11 cellular contexts compared by ENCODE assay signal in the genomic region with DNA sequence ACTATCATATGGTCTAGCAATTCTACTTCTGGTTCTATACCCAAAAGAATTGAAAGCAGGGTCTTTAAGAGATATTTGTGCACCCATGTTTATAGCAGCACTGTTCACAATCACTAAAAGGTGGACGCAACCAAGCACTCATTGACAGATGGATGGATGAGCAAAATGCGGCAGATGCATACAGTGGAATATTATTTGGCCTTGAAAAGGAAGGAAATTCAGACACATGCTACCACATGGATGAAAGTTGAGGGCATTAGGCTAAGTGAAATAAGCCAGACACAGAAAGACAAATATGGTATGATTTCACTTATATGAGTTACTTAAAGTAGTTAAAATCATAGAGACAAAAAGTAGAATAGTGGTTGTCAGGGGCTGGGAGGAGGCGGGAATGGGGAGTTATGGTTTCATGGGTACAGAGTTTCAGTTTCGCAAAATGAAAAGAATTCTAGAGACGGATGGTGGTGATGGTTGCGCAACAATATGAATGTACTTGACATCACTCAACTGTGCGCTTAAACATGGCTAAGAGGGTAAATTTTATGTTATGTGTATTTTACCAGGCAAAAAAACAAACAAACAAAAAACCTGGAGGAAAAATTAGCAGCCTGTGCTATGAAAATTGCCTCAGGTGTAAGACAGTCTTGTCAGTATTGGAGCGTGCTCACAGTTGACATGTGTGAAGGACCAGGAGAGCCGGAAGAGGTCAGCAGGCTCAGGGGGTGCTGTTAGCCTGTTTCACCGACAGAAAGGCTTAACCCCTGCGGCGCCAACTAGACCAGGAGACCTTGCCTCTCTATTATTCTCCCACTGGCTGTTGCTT. TPM values are rescaled to one million over a fixed set of nuclear protein-coding genes. Genes with fewer than 3 reads are reported as not detected.
DNase-seq lines count a peak whose midpoint lies in the region; ATAC-seq and TF ChIP-seq lines count a peak whose summit lies in the region.
"Had no signal": no experiment of that assay in that cellular context is flagged by ENCODE, and none has a peak within 500 bp of the region (broad histone marks: within the 10 kb centered on the region; RNA-seq: fewer than 3 reads in every experiment).

No MANE protein-coding gene starts in this region.

- peaks cover 35% of the 10 kb centered on the region for H3K36me3 Mint-ChIP-seq in T-helper 1 cell treated with Interleukin-12 subunit alpha and Interleukin-12 subunit beta and Interleukin-4 antibody, amounts not matched to agents 30 μg/mL and 1 μg/mL, for 36 hours (ENCODE audit: low read depth)
- H3K36me3 Mint-ChIP-seq in effector memory CD8-positive, alpha-beta T cell (ENCODE audit: insufficient read depth) = peaks cover 88% of the 10 kb centered on the region

- H3K27ac ChIP-seq in thyroid gland (peak overlapping the region in 2 of 3 donors; percentile 23 to 46), coronary artery (no peak overlapping the region)

- intact Hi-C loops in thyroid gland (cut with DNase I) = no loop called here

- WGBS in thyroid gland, 2 donors = 36 to 40% methylated on average over 12 of the region's 12 CpGs

- H3K9me3 Mint-ChIP-seq in T-helper 1 cell treated with Interleukin-12 subunit alpha and Interleukin-12 subunit beta and Interleukin-4 antibody, amounts not matched to agents 30 μg/mL and 1 μg/mL, for 36 hours = no peaks in the 10 kb centered on the region
- no peaks in the 10 kb centered on the region for H3K9me3 Mint-ChIP-seq in effector memory CD8-positive, alpha-beta T cell

- no peak overlapping the region for H3K4me3 ChIP-seq in thyroid gland (replicated peaks in 1 of 3)
- no peak overlapping the region for H3K4me3 ChIP-seq in coronary artery

- no peaks in the 10 kb centered on the region for H3K36me3 ChIP-seq in thyroid gland

- H3K4me1 Mint-ChIP-seq in T-helper 1 cell treated with Interleukin-12 subunit alpha and Interleukin-12 subunit beta and Interleukin-4 antibody, amounts not matched to agents 30 μg/mL and 1 μg/mL, for 36 hours (ENCODE audit: low read depth) = peaks cover 73% of the 10 kb centered on the region
- peaks cover 75 to 94% of the 10 kb centered on the region in 2 donors for H3K4me1 Mint-ChIP-seq in effector memory CD8-positive, alpha-beta T cell (ENCODE audit: low read depth in 2 of 2)

- H3K27me3 ChIP-seq in thyroid gland = no peaks in the 10 kb centered on the region

- TF ChIP-seq CTCF in thyroid gland (IDR thresholded peaks at IDR 0.05) = no peak
- no peak for TF ChIP-seq CTCF in coronary artery (IDR thresholded peaks at IDR 0.05)

- peak; percentile 70 for DNase-seq in stimulated activated CD4-positive, alpha-beta T cell treated with anti-CD3 and anti-CD28 coated beads, Interleukin-15, amount 100 ng/mL, for 24 hours
- DNase-seq in stimulated activated CD4-positive, alpha-beta T cell treated with anti-CD3 and anti-CD28 coated beads, Interleukin-2, amount 100 ng/mL, for 48 hours = no peak
- no peak for DNase-seq in effector memory CD8-positive, alpha-beta T cell
- peak; percentile 34 to 59 for DNase-seq in thyroid gland
- no peak for DNase-seq in SW 1271 (lab: John Stamatoyannopoulos, UW)
- no peak for DNase-seq in coronary artery (ENCODE audit: low spot score)
- DNase-seq: activated effector memory CD4-positive, alpha-beta T cell treated with Interleukin-2 at 50 U/mL for 16 hours; AML-193; NCI-H446 had no signal

- no peak for TF ChIP-seq POLR2A in thyroid gland (IDR thresholded peaks at IDR 0.05)

- H3K4me1 ChIP-seq in thyroid gland = peaks cover 5% of the 10 kb centered on the region in 2 donors

- no peaks in the 10 kb centered on the region for H3K27me3 Mint-ChIP-seq in T-helper 1 cell treated with Interleukin-12 subunit alpha and Interleukin-12 subunit beta and Interleukin-4 antibody, amounts not matched to agents 30 μg/mL and 1 μg/mL, for 36 hours (ENCODE audit: low read depth)
- no peaks in the 10 kb centered on the region for H3K27me3 Mint-ChIP-seq in effector memory CD8-positive, alpha-beta T cell

- H3K27ac Mint-ChIP-seq in T-helper 1 cell treated with Interleukin-12 subunit alpha and Interleukin-12 subunit beta and Interleukin-4 antibody, amounts not matched to agents 30 μg/mL and 1 μg/mL, for 36 hours = peak overlapping the region; percentile 91
- H3K27ac Mint-ChIP-seq in effector memory CD8-positive, alpha-beta T cell = peak overlapping the region; percentile 94

- ATAC-seq in effector memory CD8-positive, alpha-beta T cell (replicated peaks) = peak; percentile 55
- ATAC-seq in GM19324 (IDR thresholded peaks at IDR 0.05; ENCODE audit: low FRiP score, unreplicated experiment) = no peak

- peak overlapping the region; percentile 81 for H3K4me3 Mint-ChIP-seq in T-helper 1 cell treated with Interleukin-12 subunit alpha and Interleukin-12 subunit beta and Interleukin-4 antibody, amounts not matched to agents 30 μg/mL and 1 μg/mL, for 36 hours
- H3K4me3 Mint-ChIP-seq in effector memory CD8-positive, alpha-beta T cell = peak overlapping the region; percentile 79 to 87

- H3K9me3 ChIP-seq in thyroid gland = no peaks in the 10 kb centered on the region

RNA-seq across cellular contexts. Expression of a gene that starts 26.5 kb away (rescaled TPM):
- total RNA-seq in thyroid gland = 1 to 10 TPM; 1.3 to 3.1 (median 1.4) TPM

Comparison
In these comparisons a context has a peak if more than half of its experiments do, and no peak if none do; other contexts are left out.
1. DNase-seq: peak in stimulated activated CD4-positive, alpha-beta T cell treated with anti-CD3 and anti-CD28 coated beads, Interleukin-15, amount 100 ng/mL, for 24 hours (single experiment) and thyroid gland (2 of 2); none in stimulated activated CD4-positive, alpha-beta T cell treated with anti-CD3 and anti-CD28 coated beads, Interleukin-2, amount 100 ng/mL, for 48 hours (0 of 2), effector memory CD8-positive, alpha-beta T cell (0 of 3), SW 1271 (0 of 2) and coronary artery (single experiment).
2. H3K27ac ChIP-seq: peak in thyroid gland (2 of 3); none in coronary artery (0 of 2).